Comparison of ENCODE assay signal across 8 cellular contexts in genomic region chr17:8073627-8074485, GRCh38. TPM values are rescaled to one million over a fixed set of nuclear protein-coding genes. Genes with fewer than 3 reads are reported as not detected.
A peak's percentile ranks its signal among the peaks of the same experiment; 100 is the strongest.
DNase-seq lines count a peak whose midpoint lies in the region; ATAC-seq and TF ChIP-seq lines count a peak whose summit lies in the region.

No MANE protein-coding gene starts in this region.

- ATAC-seq in HG03135 (IDR thresholded peaks at IDR 0.05; ENCODE audit: unreplicated experiment), result peak; percentile 54
- peak; percentile 87 to 91 for ATAC-seq in activated T-cell treated with anti-CD3 and anti-CD28 coated beads, Interleukin-2, amount 50 U/mL, for 72 hours (replicated peaks in 1 of 2)
- no peak for ATAC-seq in HG03469 (IDR thresholded peaks at IDR 0.05; ENCODE audit: unreplicated experiment)

- 6% methylated on average over 28 of the region's 28 CpGs for WGBS in suprapubic skin

- H3K9me3 ChIP-seq in neural progenitor cell (ENCODE audit: low read depth) (no peaks in the 10 kb centered on the region), suprapubic skin (no peaks in the 10 kb centered on the region)

- H3K9me3 Mint-ChIP-seq in activated T-cell treated with anti-CD3 and anti-CD28 coated beads, Interleukin-2, amount 50 U/mL, for 72 hours, result no peaks in the 10 kb centered on the region
- H3K9me3 Mint-ChIP-seq in neural progenitor cell, result peaks cover 8% of the 10 kb centered on the region

- H3K36me3 ChIP-seq in neural progenitor cell, result no peaks in the 10 kb centered on the region
- no peaks in the 10 kb centered on the region for H3K36me3 ChIP-seq in suprapubic skin

- H3K27me3 ChIP-seq in neural progenitor cell (peaks cover 100% of the 10 kb centered on the region), suprapubic skin (peaks cover 77% of the 10 kb centered on the region)

- no peak overlapping the region for H3K9ac ChIP-seq in neural progenitor cell

- H3K4me2 ChIP-seq in neural progenitor cell, result peak overlapping the region; percentile 79

- no peak overlapping the region for H3K27ac Mint-ChIP-seq in activated T-cell treated with anti-CD3 and anti-CD28 coated beads, Interleukin-2, amount 50 U/mL, for 72 hours
- H3K27ac Mint-ChIP-seq in neural progenitor cell, result no peak overlapping the region

- no peaks in the 10 kb centered on the region for H3K36me3 Mint-ChIP-seq in activated T-cell treated with anti-CD3 and anti-CD28 coated beads, Interleukin-2, amount 50 U/mL, for 72 hours (ENCODE audit: insufficient read depth in 2 of 2)
- peaks cover 2% of the 10 kb centered on the region for H3K36me3 Mint-ChIP-seq in neural progenitor cell

- TF ChIP-seq EP300 in suprapubic skin (IDR thresholded peaks at IDR 0.05), result no peak

- no peaks in the 10 kb centered on the region for H3F3A ChIP-seq in neural progenitor cell (ENCODE audit: low read depth)

- TF ChIP-seq POLR2A in suprapubic skin (IDR thresholded peaks at IDR 0.05), result no peak

- H3K4me1 ChIP-seq in neural progenitor cell (peaks cover 11% of the 10 kb centered on the region), suprapubic skin (peaks cover 21% of the 10 kb centered on the region)

- peaks cover 13% of the 10 kb centered on the region for H4K20me1 ChIP-seq in neural progenitor cell (ENCODE audit: low read depth)

- H3K4me3 ChIP-seq in neural progenitor cell (peak overlapping the region; percentile 39), suprapubic skin (peak overlapping the region; percentile 6)

- H2AFZ ChIP-seq in neural progenitor cell (replicated peaks), result no peak overlapping the region

- DNase-seq in COR-L47 (lab: John Stamatoyannopoulos, UW) (peak; percentile 29), OCI-M2 (lab: John Stamatoyannopoulos, UW; ENCODE audit: unreplicated experiment) (peak; percentile 4), fibroblast of the conjunctiva (ENCODE audit: low read depth) (peak; percentile 43), neural progenitor cell (ENCODE audit: low spot score) (peak; percentile 91), suprapubic skin (ENCODE audit: low spot score in 2 of 2) (no peak)
- peak; percentile 88 to 89 for DNase-seq in activated T-cell treated with anti-CD3 and anti-CD28 coated beads, Interleukin-2, amount 50 U/mL, for 72 hours

- H3K27ac ChIP-seq in neural progenitor cell (no peak overlapping the region), suprapubic skin (no peak overlapping the region)

- H3K79me2 ChIP-seq in neural progenitor cell (ENCODE audit: low read depth), result no peaks in the 10 kb centered on the region

- TF ChIP-seq CTCF in neural progenitor cell (IDR thresholded peaks at IDR 0.05) (peak; percentile 93), suprapubic skin (IDR thresholded peaks at IDR 0.05) (peak; percentile 56 to 95)

- peak overlapping the region; percentile 74 to 91 for H3K4me3 Mint-ChIP-seq in activated T-cell treated with anti-CD3 and anti-CD28 coated beads, Interleukin-2, amount 50 U/mL, for 72 hours
- H3K4me3 Mint-ChIP-seq in neural progenitor cell, result peak overlapping the region; percentile 74

- H3K4me1 Mint-ChIP-seq in activated T-cell treated with anti-CD3 and anti-CD28 coated beads, Interleukin-2, amount 50 U/mL, for 72 hours (ENCODE audit: low read depth), result peaks cover 28% of the 10 kb centered on the region
- peaks cover 19% of the 10 kb centered on the region for H3K4me1 Mint-ChIP-seq in neural progenitor cell

- peaks cover 49% of the 10 kb centered on the region for H3K27me3 Mint-ChIP-seq in activated T-cell treated with anti-CD3 and anti-CD28 coated beads, Interleukin-2, amount 50 U/mL, for 72 hours (ENCODE audit: low read depth)
- H3K27me3 Mint-ChIP-seq in neural progenitor cell (ENCODE audit: insufficient read depth, low read depth), result peaks cover 73% of the 10 kb centered on the region

RNA-seq across cellular contexts. Expression of gene ALOX12B, which starts 13.7 kb away (rescaled TPM):
- total RNA-seq in activated T-cell treated with anti-CD3 and anti-CD28 coated beads, Interleukin-2, amount 50 U/mL, for 72 hours, result 1 to 10 TPM; 1.3 to 4.1 TPM
- 0.28 TPM in 1 of 2 replicates, not detected in the other for total RNA-seq in neural progenitor cell (ENCODE audit: low replicate concordance)
- total RNA-seq in suprapubic skin, result 100 to 1,000 TPM in 3 of 4 donors, 10 to 100 TPM in 1; 91.4 to 150 (median 119) TPM

RNA-seq across cellular contexts. Expression of gene ALOX15B, which starts 35.0 kb away (rescaled TPM):
- total RNA-seq in activated T-cell treated with anti-CD3 and anti-CD28 coated beads, Interleukin-2, amount 50 U/mL, for 72 hours, result under 1 TPM; 0.14 TPM
- 0.06 TPM in 1 of 2 replicates, not detected in the other for total RNA-seq in neural progenitor cell (ENCODE audit: low replicate concordance)
- 100 to 1,000 TPM in 1 of 4 donors, 10 to 100 TPM in 3; 44.8 to 156 (median 78.1) TPM for total RNA-seq in suprapubic skin

RNA-seq across cellular contexts. Expression of gene ALOXE3, which starts 44.5 kb away (rescaled TPM):
- not detected for total RNA-seq in activated T-cell treated with anti-CD3 and anti-CD28 coated beads, Interleukin-2, amount 50 U/mL, for 72 hours
- total RNA-seq in neural progenitor cell (ENCODE audit: low replicate concordance) (not detected in 2 replicates), suprapubic skin (10 to 100 TPM; 44.5 to 95.3 (median 69.9) TPM)

RNA-seq across cellular contexts. Expression of gene HES7, which starts 50.0 kb away (rescaled TPM):
- total RNA-seq in activated T-cell treated with anti-CD3 and anti-CD28 coated beads, Interleukin-2, amount 50 U/mL, for 72 hours, result 1 to 10 TPM; 1.5 to 4.3 TPM
- total RNA-seq in neural progenitor cell (ENCODE audit: low replicate concordance), result 2.0 TPM in 1 of 2 replicates, not detected in the other
- total RNA-seq in suprapubic skin, result not detected

Comparison
In these comparisons a context has a peak if more than half of its experiments do, and no peak if none do; other contexts are left out.
1. DNase-seq: peak in COR-L47 (single experiment), OCI-M2 (single experiment), activated T-cell treated with anti-CD3 and anti-CD28 coated beads, Interleukin-2, amount 50 U/mL, for 72 hours (2 of 2), fibroblast of the conjunctiva (single experiment) and neural progenitor cell (single experiment); none in suprapubic skin (0 of 2).
2. RNA of gene ALOX12B, which starts 13.7 kb away (total RNA-seq): 91.4 to 150 TPM in suprapubic skin; 1.3 to 4.1 TPM in activated T-cell treated with anti-CD3 and anti-CD28 coated beads, Interleukin-2, amount 50 U/mL, for 72 hours and 0.28 TPM in neural progenitor cell; every median in the first group is over 10 times any median in the second.
3. RNA of gene ALOX15B, which starts 35.0 kb away (total RNA-seq): 44.8 to 156 TPM in suprapubic skin; 0.14 TPM in activated T-cell treated with anti-CD3 and anti-CD28 coated beads, Interleukin-2, amount 50 U/mL, for 72 hours and 0.06 TPM in neural progenitor cell; every median in the first group is over 10 times any median in the second.
4. RNA of gene ALOXE3, which starts 44.5 kb away (total RNA-seq): 44.5 to 95.3 TPM in suprapubic skin; not detected in activated T-cell treated with anti-CD3 and anti-CD28 coated beads, Interleukin-2, amount 50 U/mL, for 72 hours and not detected in neural progenitor cell; every median in the first group is over 10 times any median in the second.